In the genomic region with DNA sequence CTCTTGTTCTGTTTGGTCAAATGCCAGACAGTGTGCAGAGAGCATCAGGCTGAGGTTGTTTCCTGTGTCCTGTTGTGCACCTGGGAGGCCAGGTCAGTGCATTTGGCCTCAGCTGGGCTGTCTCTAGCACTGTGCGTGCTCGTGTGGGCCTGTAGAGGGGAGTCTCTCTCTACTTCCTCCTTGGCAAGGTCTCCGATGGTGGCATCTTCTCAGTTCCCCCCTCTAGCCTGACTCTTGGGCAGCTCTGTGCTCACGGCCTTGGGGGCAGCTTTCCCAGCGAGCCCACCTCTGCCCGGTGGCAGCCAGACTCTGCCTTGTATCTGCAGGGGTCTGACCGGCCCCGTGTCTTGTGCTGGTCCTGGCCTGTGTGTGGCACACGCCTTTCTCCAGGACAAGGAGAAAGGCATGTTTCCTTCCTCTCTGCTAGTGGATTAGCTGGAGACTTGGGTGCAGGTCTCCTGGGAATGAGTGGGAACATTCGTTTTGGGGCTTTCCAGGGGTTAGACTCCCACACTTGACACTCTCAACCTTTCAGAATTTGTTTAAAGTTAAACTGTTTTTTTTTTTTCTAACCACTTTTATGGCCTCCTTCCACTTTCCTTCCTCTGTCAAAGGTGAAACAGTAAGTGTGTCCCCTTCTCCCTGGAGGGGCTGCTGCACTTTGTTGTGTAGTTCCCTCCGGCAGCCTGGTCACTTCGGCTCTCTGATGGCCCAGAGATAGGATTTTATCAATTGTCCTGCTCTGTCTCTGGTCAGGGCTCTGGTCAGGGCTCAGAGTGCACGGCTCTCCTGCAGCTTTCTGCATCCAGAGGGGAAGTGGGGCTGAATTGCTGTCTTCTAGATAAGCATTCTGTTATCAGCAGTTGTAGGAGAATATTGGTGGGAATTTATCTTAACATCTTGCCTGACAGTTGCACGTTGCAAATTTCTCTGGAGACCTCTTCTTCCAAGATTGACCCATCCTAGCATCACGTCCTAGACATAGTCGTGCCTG, we compare ENCODE assay signal across 8 cellular contexts.
DNase-seq lines count a peak whose midpoint lies in the region; ATAC-seq and TF ChIP-seq lines count a peak whose summit lies in the region.

No MANE protein-coding gene starts in this region.

- no peaks in the 10 kb centered on the region for H3F3A ChIP-seq in PC-3 (ENCODE audit: low read length, unreplicated experiment)

- no peaks in the 10 kb centered on the region for H3K9me3 Mint-ChIP-seq in T-helper 1 cell treated with Interleukin-12 subunit alpha and Interleukin-12 subunit beta and Interleukin-4 antibody, amounts not matched to agents 30 μg/mL and 1 μg/mL, for 36 hours
- no peaks in the 10 kb centered on the region for H3K9me3 Mint-ChIP-seq in stimulated activated naive B cell treated with anti-CD40 and anti-IgM and Interleukin-4, amounts not matched to agents 10 μg/mL and 1 μg/mL and 100 μg/mL, for 72 hours

- intact Hi-C loops in PC-3 (cut with micrococcal nuclease), result no loop called here

- peaks cover 29% of the 10 kb centered on the region for H3K4me1 Mint-ChIP-seq in T-helper 1 cell treated with Interleukin-12 subunit alpha and Interleukin-12 subunit beta and Interleukin-4 antibody, amounts not matched to agents 30 μg/mL and 1 μg/mL, for 36 hours (ENCODE audit: low read depth)
- H3K4me1 Mint-ChIP-seq in stimulated activated naive B cell treated with anti-CD40 and anti-IgM and Interleukin-4, amounts not matched to agents 10 μg/mL and 1 μg/mL and 100 μg/mL, for 72 hours, result peaks cover 39 to 64% of the 10 kb centered on the region in 2 donors

- ATAC-seq in HG02763 (IDR thresholded peaks at IDR 0.05; ENCODE audit: unreplicated experiment) (peak; percentile 72), PC-3 (no peak)
- peak; percentile 96 to 98 for ATAC-seq in stimulated activated naive B cell treated with anti-CD40 and anti-IgM and Interleukin-4, amounts not matched to agents 10 μg/mL and 1 μg/mL and 100 μg/mL, for 72 hours (replicated peaks)

- H3K36me3 ChIP-seq in OCI-LY3 (replicated peaks; ENCODE audit: low read depth, low read length), result no peaks in the 10 kb centered on the region
- H3K36me3 ChIP-seq in PC-3 (ENCODE audit: low read depth, low read length), result no peaks in the 10 kb centered on the region

- peak overlapping the region; percentile 74 for H3K27ac Mint-ChIP-seq in T-helper 1 cell treated with Interleukin-12 subunit alpha and Interleukin-12 subunit beta and Interleukin-4 antibody, amounts not matched to agents 30 μg/mL and 1 μg/mL, for 36 hours
- H3K27ac Mint-ChIP-seq in stimulated activated naive B cell treated with anti-CD40 and anti-IgM and Interleukin-4, amounts not matched to agents 10 μg/mL and 1 μg/mL and 100 μg/mL, for 72 hours, result peak overlapping the region; percentile 90

- DNase-seq in T-helper 1 cell, result no peak
- DNase-seq in fibroblast of the aortic adventitia (ENCODE audit: low read depth), result no peak
- DNase-seq in stimulated activated naive B cell treated with anti-CD40 and anti-IgM and Interleukin-4, amounts not matched to agents 10 μg/mL and 1 μg/mL and 100 μg/mL, for 72 hours, result peak; percentile 66
- no peak for DNase-seq in hippocampal formation (lab: John Stamatoyannopoulos, UW)
- DNase-seq in PC-3, result no peak

- TF ChIP-seq CTCF in OCI-LY3 (IDR thresholded peaks at IDR 0.05; ENCODE audit: low read depth, low read length) (peak; percentile 61), fibroblast of the aortic adventitia (IDR thresholded peaks at IDR 0.05; ENCODE audit: insufficient read depth, low read length) (peak; percentile 12), PC-3 (conservative IDR thresholded peaks at IDR 0.05; ENCODE audit: low read depth, low read length) (no peak)

- peaks cover 25% of the 10 kb centered on the region for H3K4me1 ChIP-seq in OCI-LY3 (ENCODE audit: low read length)
- no peaks in the 10 kb centered on the region for H3K4me1 ChIP-seq in PC-3 (ENCODE audit: insufficient read depth, low read length)

- H2AFZ ChIP-seq in OCI-LY3 (ENCODE audit: low read depth, low read length), result no peak overlapping the region
- H2AFZ ChIP-seq in PC-3 (ENCODE audit: low read length), result no peak overlapping the region

- no peaks in the 10 kb centered on the region for H3K27me3 Mint-ChIP-seq in T-helper 1 cell treated with Interleukin-12 subunit alpha and Interleukin-12 subunit beta and Interleukin-4 antibody, amounts not matched to agents 30 μg/mL and 1 μg/mL, for 36 hours (ENCODE audit: low read depth)
- no peaks in the 10 kb centered on the region for H3K27me3 Mint-ChIP-seq in stimulated activated naive B cell treated with anti-CD40 and anti-IgM and Interleukin-4, amounts not matched to agents 10 μg/mL and 1 μg/mL and 100 μg/mL, for 72 hours

- H3K79me2 ChIP-seq in OCI-LY3 (ENCODE audit: low read length), result peaks cover 84% of the 10 kb centered on the region
- H3K79me2 ChIP-seq in PC-3 (ENCODE audit: low read length), result peaks cover 73% of the 10 kb centered on the region

- H3K4me3 Mint-ChIP-seq in T-helper 1 cell treated with Interleukin-12 subunit alpha and Interleukin-12 subunit beta and Interleukin-4 antibody, amounts not matched to agents 30 μg/mL and 1 μg/mL, for 36 hours, result peak overlapping the region; percentile 66
- peak overlapping the region; percentile 71 to 80 for H3K4me3 Mint-ChIP-seq in stimulated activated naive B cell treated with anti-CD40 and anti-IgM and Interleukin-4, amounts not matched to agents 10 μg/mL and 1 μg/mL and 100 μg/mL, for 72 hours

- H4K20me1 ChIP-seq in OCI-LY3 (ENCODE audit: insufficient read depth, low read length) (peaks cover 64% of the 10 kb centered on the region), PC-3 (ENCODE audit: low read length) (peaks cover 9% of the 10 kb centered on the region; the same call in 1 of the 2 replicates)

- POLR2A ChIA-PET in PC-3 (lab: Charles Lee; ENCODE audit: unreplicated experiment), result no interaction called here

- no TSS peak for BruUV-seq in PC-3 (replicated peaks; lab: Mats Ljungman, UMichigan)

- no peaks in the 10 kb centered on the region for H3K27me3 ChIP-seq in OCI-LY3 (ENCODE audit: low read depth, low read length)
- H3K27me3 ChIP-seq in PC-3 (ENCODE audit: low read length), result no peaks in the 10 kb centered on the region

- peak overlapping the region; percentile 38 for H3K27ac ChIP-seq in OCI-LY3 (ENCODE audit: low read length)
- H3K27ac ChIP-seq in PC-3 (ENCODE audit: low read length), result no peak overlapping the region

- H3K9ac ChIP-seq in OCI-LY3 (ENCODE audit: low read length) (peak overlapping the region; percentile 36; the same call in 1 of the 2 replicates), PC-3 (ENCODE audit: low read length) (no peak overlapping the region)

- H3K4me3 ChIP-seq in OCI-LY3 (ENCODE audit: low read length) (peak overlapping the region; percentile 43), fibroblast of the aortic adventitia (ENCODE audit: low read depth, low read length) (no peak overlapping the region), PC-3 (ENCODE audit: low read length) (no peak overlapping the region)

- CTCF ChIA-PET in PC-3 (lab: Charles Lee), result no interaction called here

- no peaks in the 10 kb centered on the region for H3K9me2 ChIP-seq in PC-3 (replicated peaks; ENCODE audit: low read length)

- H3K36me3 Mint-ChIP-seq in T-helper 1 cell treated with Interleukin-12 subunit alpha and Interleukin-12 subunit beta and Interleukin-4 antibody, amounts not matched to agents 30 μg/mL and 1 μg/mL, for 36 hours (ENCODE audit: low read depth), result peaks cover 26% of the 10 kb centered on the region
- H3K36me3 Mint-ChIP-seq in stimulated activated naive B cell treated with anti-CD40 and anti-IgM and Interleukin-4, amounts not matched to agents 10 μg/mL and 1 μg/mL and 100 μg/mL, for 72 hours, result peaks cover 23 to 29% of the 10 kb centered on the region in 2 donors

- peak overlapping the region; percentile 62 for H3K4me2 ChIP-seq in OCI-LY3 (ENCODE audit: low read length)
- H3K4me2 ChIP-seq in PC-3 (ENCODE audit: low read length), result no peak overlapping the region

- H3K9me3 ChIP-seq in OCI-LY3 (ENCODE audit: insufficient read depth, low read length) (no peaks in the 10 kb centered on the region), PC-3 (ENCODE audit: low read length) (no peaks in the 10 kb centered on the region)
